ENCODE assay signal across 24 cellular contexts in genomic region chr4:8129136-8129535, GRCh38.
"Had no signal": no experiment of that assay in that cellular context is flagged by ENCODE, and none has a peak within 500 bp of the region (broad histone marks: within the 10 kb centered on the region; RNA-seq: fewer than 3 reads in every experiment).

No MANE protein-coding gene starts in this region.

- H3K4me1 ChIP-seq: foreskin keratinocyte, lower lobe of right lung, sigmoid colon, thyroid gland, upper lobe of right lung had no signal

- H3K9me3 Mint-ChIP-seq: activated CD4-positive, alpha-beta memory T cell treated with anti-CD3 and anti-CD28 coated beads for 36 hours; nephron progenitor cell had no signal

- H3K9me3 ChIP-seq: lower lobe of right lung, mucosa of descending colon, sigmoid colon, thyroid gland, upper lobe of right lung had no signal

- H3K4me1 Mint-ChIP-seq: activated CD8-positive, alpha-beta memory T cell treated with anti-CD3 and anti-CD28 coated beads, Interleukin-2, amount 10 ng/mL, durations not matched to agents 7 days and 5 days had no signal

- H3K27me3 ChIP-seq: sigmoid colon, thyroid gland, upper lobe of right lung had no signal

- H3K36me3 ChIP-seq: lower lobe of right lung, sigmoid colon, thyroid gland, upper lobe of right lung had no signal

- H3K27ac Mint-ChIP-seq: activated CD4-positive, alpha-beta memory T cell treated with anti-CD3 and anti-CD28 coated beads for 36 hours; activated CD8-positive, alpha-beta memory T cell treated with anti-CD3 and anti-CD28 coated beads, Interleukin-2, amount 10 ng/mL, durations not matched to agents 7 days and 5 days; nephron progenitor cell; T-helper 17 cell had no signal

- H3K4me3 ChIP-seq: lower lobe of right lung, mucosa of descending colon, sigmoid colon, thyroid gland, upper lobe of right lung had no signal

- H3K4me3 Mint-ChIP-seq: activated CD4-positive, alpha-beta memory T cell treated with anti-CD3 and anti-CD28 coated beads for 36 hours; activated CD8-positive, alpha-beta memory T cell treated with anti-CD3 and anti-CD28 coated beads, Interleukin-2, amount 10 ng/mL, durations not matched to agents 7 days and 5 days; nephron progenitor cell; T-helper 17 cell had no signal

- H3K27ac ChIP-seq: foreskin keratinocyte, lower lobe of right lung, sigmoid colon, thyroid gland, upper lobe of right lung had no signal

- H3K36me3 Mint-ChIP-seq: activated CD4-positive, alpha-beta memory T cell treated with anti-CD3 and anti-CD28 coated beads for 36 hours; activated CD8-positive, alpha-beta memory T cell treated with anti-CD3 and anti-CD28 coated beads, Interleukin-2, amount 10 ng/mL, durations not matched to agents 7 days and 5 days had no signal

- ATAC-seq: activated CD8-positive, alpha-beta memory T cell treated with anti-CD3 and anti-CD28 coated beads, Interleukin-2, amount 10 ng/mL, durations not matched to agents 7 days and 5 days; foreskin keratinocyte; left lobe of liver; lower lobe of right lung; mucosa of descending colon; T-helper 17 cell; upper lobe of right lung had no signal

- DNase-seq: activated CD4-positive, alpha-beta memory T cell treated with anti-CD3 and anti-CD28 coated beads for 36 hours; activated CD4-positive, alpha-beta T cell treated with anti-CD3 and anti-CD28 coated beads for 48 hours; activated CD8-positive, alpha-beta memory T cell treated with anti-CD3 and anti-CD28 coated beads, Interleukin-2, amount 10 ng/mL, durations not matched to agents 7 days and 5 days; activated gamma-delta T cell; activated naive CD4-positive, alpha-beta T cell treated with anti-CD3 and anti-CD28 coated beads, Interleukin-2, amount 50 U/mL, for 16 hours; activated T-cell treated with anti-CD3 and anti-CD28 coated beads for 4 hours; aorta; dermis blood vessel endothelial cell; effector CD8-positive, alpha-beta T cell; erythroblast; foreskin keratinocyte; glutamatergic neuron; lower lobe of right lung; mucosa of descending colon; sigmoid colon; stimulated activated CD4-positive, alpha-beta T cell treated with anti-CD3 and anti-CD28 coated beads, Interleukin-4, amount 100 ng/mL, for 1 hour; stimulated activated naive CD4-positive, alpha-beta T cell treated with Interleukin-2 at 50 U/mL for 16 hours; substantia nigra; SW 1271; T-helper 17 cell; thyroid gland; upper lobe of right lung had no signal

- H3K27me3 Mint-ChIP-seq: activated CD8-positive, alpha-beta memory T cell treated with anti-CD3 and anti-CD28 coated beads, Interleukin-2, amount 10 ng/mL, durations not matched to agents 7 days and 5 days; T-helper 17 cell had no signal
